ENCODE assay signal across 28 cellular contexts in the genomic region with DNA sequence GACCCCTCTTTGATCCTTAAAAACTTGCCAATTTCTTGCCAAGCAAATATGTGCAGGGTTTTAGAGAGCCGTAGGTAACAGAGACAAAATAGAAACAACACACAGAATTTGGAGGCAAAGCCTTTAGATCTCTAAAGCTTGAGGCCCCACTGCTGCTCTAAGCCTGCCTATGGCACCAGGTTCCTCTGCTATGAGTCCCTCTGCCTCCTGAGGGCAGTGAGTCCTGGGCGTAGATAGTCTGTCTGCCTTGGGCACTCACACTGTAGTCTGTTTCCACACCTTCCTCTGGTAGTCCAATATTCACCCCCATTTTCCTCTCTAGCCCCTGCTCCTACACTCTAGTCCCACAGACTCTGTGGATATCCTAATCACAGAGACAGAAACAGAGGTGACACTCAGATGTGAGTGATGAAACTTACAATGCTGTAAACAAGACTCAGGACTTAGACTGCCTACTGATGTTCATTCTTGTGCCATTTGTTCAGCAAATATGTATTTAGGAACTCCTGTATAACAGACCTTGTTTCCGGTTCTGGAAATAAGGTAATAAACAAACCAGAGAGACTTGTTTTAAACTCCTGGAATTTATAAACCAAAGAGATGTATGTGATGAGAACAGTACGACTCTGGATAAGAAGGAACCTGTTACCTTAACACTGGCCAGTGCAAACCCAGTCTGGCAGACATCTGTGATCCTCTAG.
"Had no signal": no experiment of that assay in that cellular context is flagged by ENCODE, and none has a peak within 500 bp of the region (broad histone marks: within the 10 kb centered on the region; RNA-seq: fewer than 3 reads in every experiment).

No MANE protein-coding gene starts in this region.

- H3K9me3 ChIP-seq: heart left ventricle, ovary, prostate gland, thoracic aorta, uterus had no signal

- FAIRE-seq: bronchial epithelial cell, colon, kidney had no signal

- H3K4me3 ChIP-seq: heart left ventricle, ovary, prostate gland, skin epidermis, thoracic aorta, uterus had no signal

- ATAC-seq: activated CD8-positive, alpha-beta T cell treated with anti-CD3 and anti-CD28 coated beads for 36 hours; activated naive CD8-positive, alpha-beta T cell treated with anti-CD3 and anti-CD28 coated beads, Interleukin-2, amount 50 U/mL, for 24 hours; heart left ventricle; naive thymus-derived CD4-positive, alpha-beta T cell; sciatic nerve; stimulated activated naive CD8-positive, alpha-beta T cell treated with anti-CD3 and anti-CD28 coated beads, Interleukin-15, Interleukin-2, amounts not matched to agents 100 U/mL and 50 U/mL, for 24 hours had no signal

- H3K4me1 ChIP-seq: heart left ventricle, prostate gland, uterus had no signal

- DNase-seq: activated B cell treated with CpG ODN at 0.5 μM for 24 hours; activated CD4-positive, alpha-beta T cell treated with anti-CD3 and anti-CD28 coated beads, Interleukin-2, amount 50 U/mL, for 1 hour; activated CD8-positive, alpha-beta T cell treated with anti-CD3 and anti-CD28 coated beads for 36 hours; activated naive CD8-positive, alpha-beta T cell treated with anti-CD3 and anti-CD28 coated beads, Interleukin-2, amount 50 U/mL, for 24 hours; activated T-cell treated with anti-CD3 and anti-CD28 coated beads, Interleukin-2, amount 50 U/mL, for 48 hours; amygdala; dermis blood vessel endothelial cell; effector CD8-positive, alpha-beta T cell; erythroblast; heart left ventricle; hypothalamus; immature natural killer cell; kidney; midbrain; naive thymus-derived CD4-positive, alpha-beta T cell; ovary; retina; stimulated activated CD4-positive, alpha-beta T cell treated with anti-CD3 and anti-CD28 coated beads, Interleukin-12 subunit alpha, Interleukin-12 subunit beta, amount 100 ng/mL, for 4 hours; stimulated activated CD4-positive, alpha-beta T cell treated with anti-CD3 and anti-CD28 coated beads, Interleukin-4, amount 100 ng/mL, for 1 hour; stimulated activated naive CD8-positive, alpha-beta T cell treated with anti-CD3 and anti-CD28 coated beads, Interleukin-15, Interleukin-2, amounts not matched to agents 100 U/mL and 50 U/mL, for 24 hours; T1000; uterus had no signal

- H3K36me3 ChIP-seq: heart left ventricle, ovary, prostate gland, thoracic aorta, uterus had no signal

- H3K27me3 ChIP-seq: ovary, uterus had no signal

- H3K27ac ChIP-seq: heart left ventricle, ovary, skin epidermis, thoracic aorta, uterus had no signal
